ENCODE assay signal across 24 cellular contexts in the genomic region with DNA sequence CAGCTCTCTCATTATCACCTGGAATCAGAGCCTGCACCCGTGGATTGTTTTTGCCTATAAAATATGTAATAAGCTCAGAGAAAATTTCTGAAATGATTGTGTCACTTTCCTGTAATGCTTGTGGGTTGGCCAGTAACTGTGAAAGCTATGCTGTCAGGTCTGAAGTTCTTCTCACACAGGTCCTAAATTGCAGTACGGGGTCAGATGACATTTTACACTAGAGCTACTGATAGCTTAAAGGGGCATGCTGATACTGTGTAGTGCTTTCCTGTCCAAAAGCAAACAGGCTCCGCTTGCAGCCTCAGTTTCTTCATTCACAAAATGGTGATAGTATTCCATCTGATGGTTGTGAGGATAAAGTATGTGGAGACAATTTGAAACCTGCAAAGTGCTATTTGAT. TPM values are rescaled to one million over a fixed set of nuclear protein-coding genes. Genes with fewer than 3 reads are reported as not detected.
DNase-seq lines count a peak whose midpoint lies in the region; ATAC-seq, FAIRE-seq and TF ChIP-seq lines count a peak whose summit lies in the region.
"Had no signal": no experiment of that assay in that cellular context is flagged by ENCODE, and none has a peak within 500 bp of the region (broad histone marks: within the 10 kb centered on the region; RNA-seq: fewer than 3 reads in every experiment).

No MANE protein-coding gene starts in this region.

- H3K4me1 Mint-ChIP-seq in activated CD8-positive, alpha-beta T cell treated with anti-CD3 and anti-CD28 coated beads, Interleukin-2, amount 10 ng/mL, durations not matched to agents 7 days and 5 days (ENCODE audit: low read depth), result no peaks in the 10 kb centered on the region
- H3K4me1 Mint-ChIP-seq: IgD-negative memory B cell had no signal

- no peaks in the 10 kb centered on the region for H3K9me3 ChIP-seq in heart right ventricle
- no peaks in the 10 kb centered on the region for H3K9me3 ChIP-seq in small intestine (ENCODE audit: control insufficient read depth, low read depth)
- H3K9me3 ChIP-seq in transverse colon, result no peaks in the 10 kb centered on the region
- H3K9me3 ChIP-seq: A549 had no signal

- H3K36me3 ChIP-seq in heart right ventricle, result no peaks in the 10 kb centered on the region
- no peaks in the 10 kb centered on the region for H3K36me3 ChIP-seq in small intestine (ENCODE audit: control insufficient read depth in 2 of 2, insufficient read depth in 2 of 2, low read length in 2 of 2)
- no peaks in the 10 kb centered on the region for H3K36me3 ChIP-seq in transverse colon

- intact Hi-C loops in heart right ventricle (cut with DNase I), result no loop called here
- intact Hi-C loops in left cardiac atrium (cut with DNase I), result no loop called here
- intact Hi-C loops in left ventricle myocardium superior (cut with micrococcal nuclease), result no loop called here
- intact Hi-C loops in transverse colon (cut with DNase I; ENCODE audit: low total_unique reads), result no loop called here

- CTCF ChIA-PET in activated CD8-positive, alpha-beta T cell treated with anti-CD3 and anti-CD28 coated beads, Interleukin-2, amount 10 ng/mL, durations not matched to agents 7 days and 5 days (lab: Charles Lee), result interaction anchor here (2.2 kb wide), 1 partner anchor 27 kb away, joined by 7 read pairs; no protein-coding TSS in a partner anchor

- TF ChIP-seq CTCF in heart right ventricle (IDR thresholded peaks at IDR 0.05) (no peak), transverse colon (IDR thresholded peaks at IDR 0.05) (no peak)

- ATAC-seq in heart right ventricle (peak in 7 of 8 donors; percentile 34 to 84 (median 79)), left cardiac atrium (no peak), left ventricle myocardium superior (peak; percentile 89), HG03432 (IDR thresholded peaks at IDR 0.05; ENCODE audit: unreplicated experiment) (no peak)
- ATAC-seq in activated CD8-positive, alpha-beta T cell treated with anti-CD3 and anti-CD28 coated beads, Interleukin-2, amount 10 ng/mL, durations not matched to agents 7 days and 5 days, result no peak
- ATAC-seq: A549; CD8-positive, alpha-beta T cell; GM23338 had no signal

- peaks cover 18% of the 10 kb centered on the region for H3K27me3 Mint-ChIP-seq in activated CD8-positive, alpha-beta T cell treated with anti-CD3 and anti-CD28 coated beads, Interleukin-2, amount 10 ng/mL, durations not matched to agents 7 days and 5 days (ENCODE audit: low read depth)

- POLR2A ChIA-PET in activated CD8-positive, alpha-beta T cell treated with anti-CD3 and anti-CD28 coated beads, Interleukin-2, amount 10 ng/mL, durations not matched to agents 7 days and 5 days (lab: Charles Lee), result interaction anchor here (1.6 kb wide), 1 partner anchor 11 kb away, joined by 3 read pairs; no protein-coding TSS in a partner anchor

- H3K27me3 ChIP-seq in heart right ventricle (no peaks in the 10 kb centered on the region), small intestine (ENCODE audit: control insufficient read depth in 2 of 2, insufficient read depth in 2 of 2, low read length in 2 of 2) (no peaks in the 10 kb centered on the region), transverse colon (no peaks in the 10 kb centered on the region)

- no peaks in the 10 kb centered on the region for H3K36me3 Mint-ChIP-seq in activated CD8-positive, alpha-beta T cell treated with anti-CD3 and anti-CD28 coated beads, Interleukin-2, amount 10 ng/mL, durations not matched to agents 7 days and 5 days (ENCODE audit: low read depth)
- H3K36me3 Mint-ChIP-seq: CD8-positive, alpha-beta T cell; IgD-negative memory B cell had no signal

- DNase-seq in heart right ventricle, result no peak
- no peak for DNase-seq in left cardiac atrium
- DNase-seq in NOMO-1 (lab: John Stamatoyannopoulos, UW; ENCODE audit: unreplicated experiment in 2 of 2), result peak; percentile 64 to 66
- DNase-seq in left ventricle myocardium superior, result no peak
- DNase-seq in small intestine, result peak; percentile 72
- DNase-seq in transverse colon, result no peak
- DNase-seq in activated CD8-positive, alpha-beta T cell treated with anti-CD3 and anti-CD28 coated beads, Interleukin-2, amount 10 ng/mL, durations not matched to agents 7 days and 5 days, result no peak
- DNase-seq: CD8-positive, alpha-beta T cell; COR-L47; DMS153; DMS79 treated with DMSO at 0.1 percent for 48 hours; EL; H7 had no signal

- TF ChIP-seq POLR2A in transverse colon (IDR thresholded peaks at IDR 0.05), result no peak

- no peaks in the 10 kb centered on the region for H3K9me3 Mint-ChIP-seq in activated CD8-positive, alpha-beta T cell treated with anti-CD3 and anti-CD28 coated beads, Interleukin-2, amount 10 ng/mL, durations not matched to agents 7 days and 5 days (ENCODE audit: insufficient read depth)
- H3K9me3 Mint-ChIP-seq: CD8-positive, alpha-beta T cell had no signal

- in situ Hi-C loops in transverse colon (cut with MboI; ENCODE audit: low pct_ligation_motif_present in 1 of 4, low pct_unique_long_range_greater_than_20kb in 1 of 4, low sequenced_read_pairs in 3 of 4), result no loop called here

- H3K4me3 Mint-ChIP-seq in activated CD8-positive, alpha-beta T cell treated with anti-CD3 and anti-CD28 coated beads, Interleukin-2, amount 10 ng/mL, durations not matched to agents 7 days and 5 days, result no peak overlapping the region
- H3K4me3 Mint-ChIP-seq: CD14-positive monocyte; CD8-positive, alpha-beta T cell; GM23338; IgD-negative memory B cell had no signal

- WGBS in heart right ventricle, 2 donors, result 33 to 44% methylated on average over 3 of the region's 3 CpGs
- WGBS in small intestine, 3 donors, result 16 to 56% (median 35%) methylated on average over 3 of the region's 3 CpGs
- 43 to 46% methylated on average over 1 to 3 of the region's 3 CpGs for WGBS in transverse colon (ENCODE audit: low coverage in 1 of 2), 2 donors

- peak overlapping the region in 1 of 10 donors; percentile 47 for H3K27ac ChIP-seq in heart right ventricle
- H3K27ac ChIP-seq in small intestine (ENCODE audit: low read depth in 1 of 2, low read length in 1 of 2), result no peak overlapping the region
- H3K27ac ChIP-seq in transverse colon, result no peak overlapping the region
- H3K27ac ChIP-seq: A549 had no signal

- no peak overlapping the region for H3K27ac Mint-ChIP-seq in activated CD8-positive, alpha-beta T cell treated with anti-CD3 and anti-CD28 coated beads, Interleukin-2, amount 10 ng/mL, durations not matched to agents 7 days and 5 days
- H3K27ac Mint-ChIP-seq: CD8-positive, alpha-beta T cell; GM23338; IgD-negative memory B cell had no signal

- H3K4me3 ChIP-seq in heart right ventricle (no peak overlapping the region), small intestine (ENCODE audit: low read depth in 1 of 2, low read length in 2 of 2) (no peak overlapping the region), transverse colon (no peak overlapping the region)
- H3K4me3 ChIP-seq: A549, GM23338 had no signal

- FAIRE-seq in small intestine (lab: Jason Lieb, UNC), result no peak
- FAIRE-seq: A549, D721Med, G401.6, GM12892 had no signal

- peaks cover 0 to 10% (median 0%) of the 10 kb centered on the region in 9 donors for H3K4me1 ChIP-seq in heart right ventricle
- peaks cover 0 to 3% of the 10 kb centered on the region in 2 donors for H3K4me1 ChIP-seq in small intestine (ENCODE audit: control insufficient read depth in 2 of 2, insufficient read depth in 1 of 2, low read depth in 1 of 2, low read length in 1 of 2)
- H3K4me1 ChIP-seq in transverse colon, result no peaks in the 10 kb centered on the region
- H3K4me1 ChIP-seq: A549 had no signal

- no peak for TF ChIP-seq EP300 in transverse colon (IDR thresholded peaks at IDR 0.05; ENCODE audit: low read depth)

RNA-seq across cellular contexts. Expression of gene FARSB, which starts 7.6 kb away (rescaled TPM):
- total RNA-seq in heart right ventricle, result 10 to 100 TPM; 16.1 to 26.6 (median 20.5) TPM
- polyA plus RNA-seq in heart right ventricle, result 10 to 100 TPM; 12.1 to 22.8 TPM
- total RNA-seq in left cardiac atrium, result 10 to 100 TPM; 13.8 to 23.2 TPM
- total RNA-seq in left ventricle myocardium superior, result 18.5 TPM
- 10 to 100 TPM in 2 of 3 donors, 1 to 10 TPM in 1; 9.2 to 31.9 (median 11.9) TPM for polyA plus RNA-seq in small intestine
- 10 to 100 TPM in 2 of 4 donors, 1 to 10 TPM in 2; 7.2 to 18.6 (median 9.5) TPM for total RNA-seq in transverse colon
- 10 to 100 TPM; 26.9 to 28.0 TPM for total RNA-seq in activated CD8-positive, alpha-beta T cell treated with anti-CD3 and anti-CD28 coated beads, Interleukin-2, amount 10 ng/mL, durations not matched to agents 7 days and 5 days

RNA-seq across cellular contexts. Expression of gene MOGAT1, which starts 8.0 kb away (rescaled TPM):
- total RNA-seq in heart right ventricle (under 1 TPM in 7 of 10 donors, not detected in 3; 0.46 to 0.93 (median 0.61) TPM), left cardiac atrium (under 1 TPM; 0.47 to 0.50 TPM), left ventricle myocardium superior (0.25 TPM), transverse colon (under 1 TPM in 1 of 4 donors, not detected in 3; 0.80 TPM)
- polyA plus RNA-seq in heart right ventricle (under 1 TPM; 0.07 to 0.51 TPM), small intestine (under 1 TPM in 1 of 3 donors, not detected in 2; 0.07 TPM)
- total RNA-seq in activated CD8-positive, alpha-beta T cell treated with anti-CD3 and anti-CD28 coated beads, Interleukin-2, amount 10 ng/mL, durations not matched to agents 7 days and 5 days, result not detected
- total RNA-seq: CD8-positive, alpha-beta T cell; H7; HT-29 had no signal
- polyA plus RNA-seq: A549, AG04450, BJ, CD14-positive monocyte, IgD-negative memory B cell had no signal

Comparison
In these comparisons a context has a peak if more than half of its experiments do, and no peak if none do; other contexts are left out.
1. ATAC-seq: peak in heart right ventricle (7 of 8) and left ventricle myocardium superior (single experiment); none in left cardiac atrium (0 of 2), HG03432 (single experiment) and activated CD8-positive, alpha-beta T cell treated with anti-CD3 and anti-CD28 coated beads, Interleukin-2, amount 10 ng/mL, durations not matched to agents 7 days and 5 days (single experiment).
2. DNase-seq: peak in NOMO-1 (2 of 2) and small intestine (single experiment); none in heart right ventricle (0 of 2), left cardiac atrium (single experiment), left ventricle myocardium superior (single experiment), transverse colon (single experiment) and activated CD8-positive, alpha-beta T cell treated with anti-CD3 and anti-CD28 coated beads, Interleukin-2, amount 10 ng/mL, durations not matched to agents 7 days and 5 days (single experiment).